In the genomic region with DNA sequence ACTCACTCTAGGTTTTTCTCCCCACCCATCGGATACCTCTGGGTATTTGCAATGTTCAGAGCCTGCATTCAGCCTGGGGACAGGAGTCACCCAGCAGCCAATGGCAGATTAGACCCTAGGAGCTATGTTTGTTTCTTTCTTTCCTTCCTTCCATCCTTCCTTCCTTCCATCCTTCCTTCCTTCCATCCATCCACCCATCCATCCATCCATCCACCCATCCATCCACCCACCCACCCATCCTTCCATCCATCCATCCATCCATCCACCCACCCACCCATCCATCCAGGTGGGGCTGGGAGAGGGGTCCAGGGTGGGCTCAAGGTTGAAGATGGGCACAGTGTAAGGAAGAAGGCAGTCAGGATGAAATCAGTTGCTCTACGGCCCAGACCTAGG, we compare ENCODE assay signal across 20 cellular contexts. TPM values are rescaled to one million over a fixed set of nuclear protein-coding genes. Genes with fewer than 3 reads are reported as not detected.
DNase-seq lines count a peak whose midpoint lies in the region; ATAC-seq and TF ChIP-seq lines count a peak whose summit lies in the region.
"Had no signal": no experiment of that assay in that cellular context is flagged by ENCODE, and none has a peak within 500 bp of the region (broad histone marks: within the 10 kb centered on the region; RNA-seq: fewer than 3 reads in every experiment).

No MANE protein-coding gene starts in this region.

- H3K4me1 ChIP-seq in left ventricle myocardium inferior = peaks cover 83% of the 10 kb centered on the region

- CTCF ChIA-PET in activated CD8-positive, alpha-beta T cell treated with anti-CD3 and anti-CD28 coated beads for 36 hours (lab: Charles Lee) = no interaction called here

- intact Hi-C loops in left ventricle myocardium inferior (cut with micrococcal nuclease) = no loop called here
- intact Hi-C loops in left cardiac atrium (cut with DNase I) = no loop called here
- intact Hi-C loops in dendritic cell treated with granulocyte-macrophage colony-stimulating factor and Interleukin-4, amounts not matched to agents 40 ng/mL and 50 ng/mL, for 4 days (cut with micrococcal nuclease) = no loop called here
- intact Hi-C loops in activated CD8-positive, alpha-beta T cell treated with anti-CD3 and anti-CD28 coated beads for 36 hours (cut with micrococcal nuclease) = no loop called here

- peaks cover 21% of the 10 kb centered on the region for H3K36me3 ChIP-seq in left ventricle myocardium inferior

- H3K27ac ChIP-seq in left ventricle myocardium inferior (replicated peaks) (peak overlapping the region; percentile 94), temporal lobe (ENCODE audit: low read depth, low read length) (peak overlapping the region; percentile 17)
- H3K27ac ChIP-seq: BLaER1 treated with 17β-estradiol and CSF1 and Interleukin-3, amounts not matched to agents 10 nM and 100 nM had no signal

- H3K4me3 Mint-ChIP-seq in dendritic cell treated with granulocyte-macrophage colony-stimulating factor and Interleukin-4, amounts not matched to agents 40 ng/mL and 50 ng/mL, for 4 days = no peak overlapping the region
- H3K4me3 Mint-ChIP-seq in nephron = no peak overlapping the region
- H3K4me3 Mint-ChIP-seq in activated CD8-positive, alpha-beta T cell treated with anti-CD3 and anti-CD28 coated beads for 36 hours = no peak overlapping the region
- H3K4me3 Mint-ChIP-seq: B cell; CD8-positive, alpha-beta T cell had no signal

- peak overlapping the region; percentile 60 for H3K27ac Mint-ChIP-seq in dendritic cell treated with granulocyte-macrophage colony-stimulating factor and Interleukin-4, amounts not matched to agents 40 ng/mL and 50 ng/mL, for 4 days
- peak overlapping the region in 2 of 3 experiments; percentile 76 to 95 for H3K27ac Mint-ChIP-seq in nephron
- H3K27ac Mint-ChIP-seq in activated CD8-positive, alpha-beta T cell treated with anti-CD3 and anti-CD28 coated beads for 36 hours = no peak overlapping the region
- H3K27ac Mint-ChIP-seq: B cell had no signal

- H3K27me3 ChIP-seq in left ventricle myocardium inferior (ENCODE audit: low read depth) = no peaks in the 10 kb centered on the region

- no peaks in the 10 kb centered on the region for H3K27me3 Mint-ChIP-seq in dendritic cell treated with granulocyte-macrophage colony-stimulating factor and Interleukin-4, amounts not matched to agents 40 ng/mL and 50 ng/mL, for 4 days
- H3K27me3 Mint-ChIP-seq in nephron (ENCODE audit: low read depth) = peaks cover 3% of the 10 kb centered on the region
- no peaks in the 10 kb centered on the region for H3K27me3 Mint-ChIP-seq in activated CD8-positive, alpha-beta T cell treated with anti-CD3 and anti-CD28 coated beads for 36 hours
- H3K27me3 Mint-ChIP-seq: B cell had no signal

- H3K4me1 Mint-ChIP-seq in dendritic cell treated with granulocyte-macrophage colony-stimulating factor and Interleukin-4, amounts not matched to agents 40 ng/mL and 50 ng/mL, for 4 days (ENCODE audit: low read depth) = peaks cover 94% of the 10 kb centered on the region
- H3K4me1 Mint-ChIP-seq in nephron = peaks cover 42% of the 10 kb centered on the region
- H3K4me1 Mint-ChIP-seq in activated CD8-positive, alpha-beta T cell treated with anti-CD3 and anti-CD28 coated beads for 36 hours (ENCODE audit: low read depth) = no peaks in the 10 kb centered on the region

- ATAC-seq in left cardiac atrium = no peak
- ATAC-seq in activated CD8-positive, alpha-beta T cell treated with anti-CD3 and anti-CD28 coated beads for 36 hours = no peak
- ATAC-seq in GM18505 (IDR thresholded peaks at IDR 0.05; ENCODE audit: unreplicated experiment) = no peak
- ATAC-seq: CD8-positive, alpha-beta T cell; GM12878; HCT116 had no signal

- no peak for DNase-seq in left ventricle myocardium inferior
- no peak for DNase-seq in left cardiac atrium
- no peak for DNase-seq in activated CD8-positive, alpha-beta T cell treated with anti-CD3 and anti-CD28 coated beads for 36 hours
- no peak for DNase-seq in hippocampal formation (lab: John Stamatoyannopoulos, UW)
- DNase-seq: CD8-positive, alpha-beta T cell; COR-L47; DMS 273 treated with DMSO at 0.1 percent for 48 hours; DMS53; DND-41; EL; GOT3; H7 had no signal

- TF ChIP-seq CTCF in left ventricle myocardium inferior (IDR thresholded peaks at IDR 0.05; ENCODE audit: borderline replicate concordance) = no peak
- TF ChIP-seq CTCF in nephron (IDR thresholded peaks at IDR 0.05; ENCODE audit: unreplicated experiment in 3 of 3) = no peak
- TF ChIP-seq CTCF in activated CD8-positive, alpha-beta T cell treated with anti-CD3 and anti-CD28 coated beads for 36 hours (IDR thresholded peaks at IDR 0.05) = no peak

- H3K9me3 Mint-ChIP-seq in dendritic cell treated with granulocyte-macrophage colony-stimulating factor and Interleukin-4, amounts not matched to agents 40 ng/mL and 50 ng/mL, for 4 days = no peaks in the 10 kb centered on the region
- H3K9me3 Mint-ChIP-seq in nephron = no peaks in the 10 kb centered on the region
- no peaks in the 10 kb centered on the region for H3K9me3 Mint-ChIP-seq in activated CD8-positive, alpha-beta T cell treated with anti-CD3 and anti-CD28 coated beads for 36 hours
- H3K9me3 Mint-ChIP-seq: CD8-positive, alpha-beta T cell had no signal

- H3K4me3 ChIP-seq in left ventricle myocardium inferior = no peak overlapping the region
- H3K4me3 ChIP-seq: BLaER1 treated with 17β-estradiol and CSF1 and Interleukin-3, amounts not matched to agents 10 nM and 100 nM; GM12878 had no signal

- no peaks in the 10 kb centered on the region for H3K9me3 ChIP-seq in left ventricle myocardium inferior (replicated peaks)

- H3K36me3 Mint-ChIP-seq in dendritic cell treated with granulocyte-macrophage colony-stimulating factor and Interleukin-4, amounts not matched to agents 40 ng/mL and 50 ng/mL, for 4 days (ENCODE audit: low read depth) = peaks cover 100% of the 10 kb centered on the region
- peaks cover 3% of the 10 kb centered on the region for H3K36me3 Mint-ChIP-seq in nephron (ENCODE audit: low read depth)
- peaks cover 2% of the 10 kb centered on the region for H3K36me3 Mint-ChIP-seq in activated CD8-positive, alpha-beta T cell treated with anti-CD3 and anti-CD28 coated beads for 36 hours (ENCODE audit: low read depth)

- POLR2A ChIA-PET in activated CD8-positive, alpha-beta T cell treated with anti-CD3 and anti-CD28 coated beads for 36 hours (lab: Charles Lee) = no interaction called here

- no peak for TF ChIP-seq POLR2A in GM18505 (IDR thresholded peaks at IDR 0.05; ENCODE audit: borderline replicate concordance, extremely low read depth, insufficient read depth, insufficient read length)

RNA-seq across cellular contexts. Expression of a gene that starts 39.9 kb away (rescaled TPM):
- total RNA-seq in left ventricle myocardium inferior = 17.6 TPM
- total RNA-seq in left cardiac atrium = 10 to 100 TPM; 13.2 to 15.6 TPM
- 9.1 TPM for total RNA-seq in temporal lobe
- 10 to 100 TPM in 1 of 2 experiments, 1 to 10 TPM in 1; 8.8 to 10.2 TPM for total RNA-seq in activated CD8-positive, alpha-beta T cell treated with anti-CD3 and anti-CD28 coated beads for 36 hours

RNA-seq across cellular contexts. Expression of a gene that starts 57.3 kb away (rescaled TPM):
- total RNA-seq in left ventricle myocardium inferior = 13.8 TPM
- 10 to 100 TPM; 16.7 to 20.8 TPM for total RNA-seq in left cardiac atrium
- total RNA-seq in temporal lobe = 15.0 TPM
- 1 to 10 TPM; 1.2 to 1.4 TPM for total RNA-seq in activated CD8-positive, alpha-beta T cell treated with anti-CD3 and anti-CD28 coated beads for 36 hours
